17 cellular contexts compared by ENCODE assay signal in genomic region chr14:99509871-99510555, GRCh38. TPM values are rescaled to one million over a fixed set of nuclear protein-coding genes. Genes with fewer than 3 reads are reported as not detected.
DNase-seq lines count a peak whose midpoint lies in the region; ATAC-seq and TF ChIP-seq lines count a peak whose summit lies in the region.
"Had no signal": no experiment of that assay in that cellular context is flagged by ENCODE, and none has a peak within 500 bp of the region (broad histone marks: within the 10 kb centered on the region; RNA-seq: fewer than 3 reads in every experiment).

No MANE protein-coding gene starts in this region.

- no peak overlapping the region for H3K27ac Mint-ChIP-seq in neural progenitor cell
- H3K27ac Mint-ChIP-seq: activated CD8-positive, alpha-beta T cell treated with anti-CD3 and anti-CD28 coated beads for 36 hours; activated naive CD4-positive, alpha-beta T cell treated with anti-CD3 and anti-CD28 coated beads, Interleukin-2, amount 50 U/mL, for 24 hours; activated T-cell treated with anti-CD3 and anti-CD28 coated beads, Interleukin-2, amount 50 U/mL, for 72 hours had no signal

- H3K27me3 Mint-ChIP-seq in neural progenitor cell (ENCODE audit: insufficient read depth, low read depth), result peaks cover 12% of the 10 kb centered on the region
- H3K27me3 Mint-ChIP-seq: activated CD8-positive, alpha-beta T cell treated with anti-CD3 and anti-CD28 coated beads for 36 hours; activated naive CD4-positive, alpha-beta T cell treated with anti-CD3 and anti-CD28 coated beads, Interleukin-2, amount 50 U/mL, for 24 hours; CD4-positive, alpha-beta T cell had no signal

- CTCF ChIA-PET in RWPE1 (lab: Yijun Ruan, JAX), result no interaction called here

- ATAC-seq in right cardiac atrium (no peak), left ventricle myocardium superior (no peak)
- ATAC-seq: activated CD8-positive, alpha-beta T cell treated with anti-CD3 and anti-CD28 coated beads for 36 hours; activated T-cell treated with anti-CD3 and anti-CD28 coated beads, Interleukin-2, amount 50 U/mL, for 72 hours had no signal

- no peak overlapping the region for H3K4me3 Mint-ChIP-seq in neural progenitor cell
- H3K4me3 Mint-ChIP-seq: activated CD8-positive, alpha-beta T cell treated with anti-CD3 and anti-CD28 coated beads for 36 hours; activated naive CD4-positive, alpha-beta T cell treated with anti-CD3 and anti-CD28 coated beads, Interleukin-2, amount 50 U/mL, for 24 hours; activated T-cell treated with anti-CD3 and anti-CD28 coated beads, Interleukin-2, amount 50 U/mL, for 72 hours; CD4-positive, alpha-beta T cell had no signal

- no peak overlapping the region for H2AFZ ChIP-seq in neural progenitor cell (replicated peaks)

- H3F3A ChIP-seq in neural progenitor cell (ENCODE audit: low read depth), result peaks cover 10% of the 10 kb centered on the region

- H3K36me3 ChIP-seq in neural progenitor cell, result peaks cover 4% of the 10 kb centered on the region

- WGBS in right cardiac atrium, result 89% methylated on average over 27 of the region's 27 CpGs

- H4K20me1 ChIP-seq in neural progenitor cell (ENCODE audit: low read depth), result peaks cover 36% of the 10 kb centered on the region

- H3K4me1 Mint-ChIP-seq in neural progenitor cell, result peaks cover 6% of the 10 kb centered on the region
- H3K4me1 Mint-ChIP-seq: activated naive CD4-positive, alpha-beta T cell treated with anti-CD3 and anti-CD28 coated beads, Interleukin-2, amount 50 U/mL, for 24 hours had no signal

- TF ChIP-seq CTCF in RWPE1 (conservative IDR thresholded peaks at IDR 0.05; ENCODE audit: low read depth) (no peak), neural progenitor cell (IDR thresholded peaks at IDR 0.05) (no peak)

- H3K36me3 Mint-ChIP-seq in neural progenitor cell, result peaks cover 25% of the 10 kb centered on the region

- intact Hi-C loops in right cardiac atrium (cut with DNase I) (no loop called here), left ventricle myocardium superior (cut with micrococcal nuclease) (no loop called here)

- H3K27me3 ChIP-seq in right cardiac atrium (ENCODE audit: control insufficient read depth, insufficient read depth) (no peaks in the 10 kb centered on the region), neural progenitor cell (no peaks in the 10 kb centered on the region)

- no peaks in the 10 kb centered on the region for H3K4me1 ChIP-seq in right cardiac atrium (ENCODE audit: control insufficient read depth, insufficient read depth, low read length)
- no peaks in the 10 kb centered on the region for H3K4me1 ChIP-seq in neural progenitor cell

- no peak overlapping the region for H3K4me3 ChIP-seq in right cardiac atrium (ENCODE audit: low read length)
- no peak overlapping the region for H3K4me3 ChIP-seq in neural progenitor cell
- H3K4me3 ChIP-seq: lung had no signal

- no peak overlapping the region for H3K4me2 ChIP-seq in neural progenitor cell

- H3K79me2 ChIP-seq in neural progenitor cell (ENCODE audit: low read depth), result no peaks in the 10 kb centered on the region

- POLR2A ChIA-PET in RWPE1 (lab: Yijun Ruan, JAX; ENCODE audit: low non-redundant PET), result no interaction called here

- no peaks in the 10 kb centered on the region for H3K9me3 Mint-ChIP-seq in neural progenitor cell
- H3K9me3 Mint-ChIP-seq: activated CD8-positive, alpha-beta T cell treated with anti-CD3 and anti-CD28 coated beads for 36 hours; activated naive CD4-positive, alpha-beta T cell treated with anti-CD3 and anti-CD28 coated beads, Interleukin-2, amount 50 U/mL, for 24 hours; activated T-cell treated with anti-CD3 and anti-CD28 coated beads, Interleukin-2, amount 50 U/mL, for 72 hours; CD4-positive, alpha-beta T cell had no signal

- H3K9me3 ChIP-seq in right cardiac atrium (ENCODE audit: control insufficient read depth, low read length), result no peaks in the 10 kb centered on the region
- no peaks in the 10 kb centered on the region for H3K9me3 ChIP-seq in neural progenitor cell (ENCODE audit: low read depth)

- H3K27ac ChIP-seq in right cardiac atrium (ENCODE audit: low read length) (no peak overlapping the region), RWPE1 (0 out of 2 replicates have a peak overlapping the region, but pooled peaks have one; percentile 62), neural progenitor cell (peak overlapping the region; percentile 46)

- peak in 2 of 3 donors; percentile 40 to 50 for DNase-seq in right cardiac atrium
- no peak for DNase-seq in left ventricle myocardium superior
- DNase-seq in RWPE1 (ENCODE audit: low spot score), result no peak
- DNase-seq in neural progenitor cell (ENCODE audit: low spot score), result no peak
- no peak for DNase-seq in AG20443 (ENCODE audit: low spot score)
- no peak for DNase-seq in NCI-H1105 treated with DMSO at 0.1 percent for 48 hours (lab: John Stamatoyannopoulos, UW)
- no peak for DNase-seq in SHP77 treated with DMSO at 0.1 percent for 48 hours (lab: John Stamatoyannopoulos, UW)
- DNase-seq: activated CD4-positive, CD25-positive, alpha-beta regulatory T cell; activated CD8-positive, alpha-beta T cell treated with anti-CD3 and anti-CD28 coated beads for 36 hours; activated T-cell treated with anti-CD3 and anti-CD28 coated beads, Interleukin-2, amount 50 U/mL, for 72 hours; CD4-positive, alpha-beta T cell; erythroblast; foreskin fibroblast; NCI-H2081; T-helper 9 cell had no signal

- H3K9ac ChIP-seq in neural progenitor cell, result no peak overlapping the region

RNA-seq across cellular contexts. Expression of gene CCNK, which starts 28.8 kb away (rescaled TPM):
- 10 to 100 TPM; 30.0 to 36.5 (median 31.4) TPM for total RNA-seq in right cardiac atrium
- polyA plus RNA-seq in right cardiac atrium, result 12.2 TPM
- 37.5 TPM for total RNA-seq in left ventricle myocardium superior
- total RNA-seq in neural progenitor cell (ENCODE audit: low replicate concordance), result 18.1 and 19.0 TPM in 2 replicates

RNA-seq across cellular contexts. Expression of gene SETD3, which starts 29.4 kb away (rescaled TPM):
- 100 to 1,000 TPM; 101 to 127 (median 113) TPM for total RNA-seq in right cardiac atrium
- polyA plus RNA-seq in right cardiac atrium, result 65.4 TPM
- 99.1 TPM for total RNA-seq in left ventricle myocardium superior
- 54.7 and 68.0 TPM in 2 replicates for total RNA-seq in neural progenitor cell (ENCODE audit: low replicate concordance)

Comparison
In these comparisons a context has a peak if more than half of its experiments do, and no peak if none do; other contexts are left out.
1. DNase-seq: peak in right cardiac atrium (2 of 3); none in left ventricle myocardium superior (single experiment), RWPE1 (single experiment), neural progenitor cell (single experiment), AG20443 (single experiment), NCI-H1105 treated with DMSO at 0.1 percent for 48 hours (single experiment) and SHP77 treated with DMSO at 0.1 percent for 48 hours (single experiment).